8 cellular contexts compared by ENCODE assay signal in the genomic region with DNA sequence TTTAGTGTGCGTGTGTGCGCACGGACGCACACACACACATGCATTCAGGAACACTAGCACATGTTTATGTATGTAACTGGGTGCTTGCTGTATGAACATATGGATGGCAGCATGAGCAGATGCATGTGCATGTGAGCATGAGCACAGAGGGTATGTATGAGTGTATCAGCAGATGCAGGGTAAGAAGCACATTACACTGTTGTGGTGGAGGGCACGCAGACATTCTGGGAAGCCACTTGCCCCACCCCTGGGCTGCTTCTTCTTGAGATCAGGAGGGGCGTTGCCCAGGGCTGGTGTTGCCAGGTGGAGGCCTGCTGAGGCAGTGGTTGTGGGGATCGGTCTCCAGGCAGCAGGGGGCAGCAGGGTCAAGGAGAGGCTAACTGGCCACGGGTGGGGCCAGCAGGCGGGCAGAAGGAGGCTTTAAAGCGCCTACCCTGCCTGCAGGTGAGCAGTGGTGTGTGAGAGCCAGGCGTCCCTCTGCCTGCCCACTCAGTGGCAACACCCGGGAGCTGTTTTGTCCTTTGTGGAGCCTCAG.
A peak's percentile ranks its signal among the peaks of the same experiment; 100 is the strongest.
DNase-seq lines count a peak whose midpoint lies in the region; ATAC-seq lines count a peak whose summit lies in the region.

No MANE protein-coding gene starts in this region.

- H3K27me3 ChIP-seq in rectal smooth muscle tissue (ENCODE audit: control insufficient read depth, insufficient read depth, low read length), result no peaks in the 10 kb centered on the region

- ATAC-seq in GM21737 (IDR thresholded peaks at IDR 0.05; ENCODE audit: unreplicated experiment) (no peak), GM21515 (IDR thresholded peaks at IDR 0.05; ENCODE audit: unreplicated experiment) (no peak), GM21367 (IDR thresholded peaks at IDR 0.05; ENCODE audit: unreplicated experiment) (no peak)

- peak overlapping the region; percentile 49 for H3K4me3 ChIP-seq in rectal smooth muscle tissue (ENCODE audit: low read length)

- H3K4me1 ChIP-seq in rectal smooth muscle tissue (ENCODE audit: control insufficient read depth, insufficient read depth, low read length), result peaks cover 6% of the 10 kb centered on the region

- no peaks in the 10 kb centered on the region for H3K36me3 ChIP-seq in rectal smooth muscle tissue (ENCODE audit: control insufficient read depth, insufficient read depth, low read length)

- DNase-seq in NOMO-1 (lab: John Stamatoyannopoulos, UW; ENCODE audit: unreplicated experiment in 2 of 2), result peak; percentile 15 to 21
- DNase-seq in NOMO-1 treated with dmso at 0.1 percent for 144 hours (lab: John Stamatoyannopoulos, UW; ENCODE audit: unreplicated experiment), result no peak
- DNase-seq in NCI-H2227 (lab: John Stamatoyannopoulos, UW; ENCODE audit: unreplicated experiment), result peak; percentile 45
- peak; percentile 60 for DNase-seq in ecto neural progenitor cell (ENCODE audit: low spot score)

- no peak overlapping the region for H3K27ac ChIP-seq in rectal smooth muscle tissue (ENCODE audit: low read depth, low read length)

- H3K9ac ChIP-seq in rectal smooth muscle tissue (ENCODE audit: low read length), result peak overlapping the region; percentile 12
